ENCODE assay signal across 20 cellular contexts in the genomic region with DNA sequence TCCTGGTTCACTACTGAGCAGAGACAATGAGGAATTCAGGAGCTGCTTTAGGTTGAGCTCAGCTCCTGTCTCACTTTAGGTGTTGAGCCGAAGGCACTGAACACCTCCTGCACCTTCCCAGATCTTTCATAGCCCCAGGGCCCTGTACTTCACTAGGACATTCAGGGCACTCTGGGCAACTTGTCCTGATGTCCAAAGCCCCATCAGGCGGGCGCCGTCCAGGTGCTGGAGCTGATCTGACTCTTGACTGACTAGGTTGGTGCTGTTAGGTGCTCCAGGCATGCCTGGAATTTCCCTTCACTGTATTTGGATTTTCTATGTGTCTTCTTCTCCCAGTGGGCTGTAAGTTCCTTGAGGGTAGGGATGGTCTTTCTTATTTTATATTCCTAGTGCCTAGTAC. TPM values are rescaled to one million over a fixed set of nuclear protein-coding genes. Genes with fewer than 3 reads are reported as not detected.
"Had no signal": no experiment of that assay in that cellular context is flagged by ENCODE, and none has a peak within 500 bp of the region (broad histone marks: within the 10 kb centered on the region; RNA-seq: fewer than 3 reads in every experiment).

No MANE protein-coding gene starts in this region.

- H3K36me3 ChIP-seq: MG63 had no signal

- H3K27ac ChIP-seq: RWPE1 had no signal

- H3K9me3 ChIP-seq: MG63 had no signal

- H3K4me3 ChIP-seq: MG63 had no signal

- DNase-seq: KBM-7, MG63, NCI-H1092, NCI-H1105 treated with DMSO at 0.1 percent for 48 hours, NCI-H1417 treated with DMSO at 0.1 percent for 48 hours, NCI-H1694, NCI-H187 treated with DMSO at 0.1 percent for 48 hours, NCI-H2029 treated with DMSO at 0.1 percent for 48 hours, NCI-H2171 treated with DMSO at 0.1 percent for 48 hours, NCI-H446 treated with DMSO at 0.1 percent for 48 hours, NCI-H510A treated with DMSO at 0.1 percent for 48 hours, NCI-H526 treated with DMSO at 0.1 percent for 48 hours, NCI-H774, SHP77, T-helper 1 cell had no signal

- FAIRE-seq: RCC 7860 had no signal

- H3K27me3 ChIP-seq: MG63 had no signal

RNA-seq across cellular contexts. Expression of gene CNMD, which starts 48.4 kb away (rescaled TPM):
- total RNA-seq: HT-29, LHCN-M2, SK-MEL-5 had no signal
